16 cellular contexts compared by ENCODE assay signal in the genomic region with DNA sequence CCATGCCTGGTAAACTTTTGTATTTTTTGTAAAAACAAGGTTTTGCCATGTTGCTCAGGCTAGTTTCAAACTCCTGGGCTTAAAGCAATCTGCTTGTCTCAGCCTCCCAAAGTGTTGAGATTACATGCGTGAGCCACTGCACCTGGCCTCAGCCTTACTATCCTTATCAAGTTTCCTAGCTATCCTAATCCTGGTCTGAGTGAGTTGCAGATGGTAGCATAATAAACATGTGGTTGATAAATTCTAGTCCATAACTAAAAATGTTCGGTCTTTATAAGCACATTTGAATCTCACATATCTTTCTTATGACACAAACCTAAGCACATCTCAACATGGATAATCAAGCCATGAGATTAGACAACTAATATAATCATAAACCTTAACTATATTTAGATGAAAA. TPM values are rescaled to one million over a fixed set of nuclear protein-coding genes. Genes with fewer than 3 reads are reported as not detected.
DNase-seq lines count a peak whose midpoint lies in the region; ATAC-seq and TF ChIP-seq lines count a peak whose summit lies in the region.
"Had no signal": no experiment of that assay in that cellular context is flagged by ENCODE, and none has a peak within 500 bp of the region (broad histone marks: within the 10 kb centered on the region; RNA-seq: fewer than 3 reads in every experiment).

No MANE protein-coding gene starts in this region.

- no peak overlapping the region for H3K9ac ChIP-seq in IMR-90 (ENCODE audit: low read depth, low read length)
- H3K9ac ChIP-seq: BLaER1 had no signal

- no peaks in the 10 kb centered on the region for H3K79me2 ChIP-seq in PC-9 (ENCODE audit: low read depth)

- TF ChIP-seq POLR2A in IMR-90 (IDR thresholded peaks at IDR 0.05; ENCODE audit: low read depth, low read length) (no peak), uterus (IDR thresholded peaks at IDR 0.05) (no peak)

- H3K18ac ChIP-seq in IMR-90 (ENCODE audit: low read depth, low read length): no peak overlapping the region

- H2AK5ac ChIP-seq in IMR-90 (ENCODE audit: low read depth, low read length): no peak overlapping the region

- no peak overlapping the region for H3K56ac ChIP-seq in IMR-90 (ENCODE audit: extremely low read depth, insufficient read depth, low read length)

- H4K5ac ChIP-seq in IMR-90 (ENCODE audit: low read depth, low read length): no peak overlapping the region

- peaks cover 40% of the 10 kb centered on the region for H3K36me3 ChIP-seq in IMR-90 (ENCODE audit: control insufficient read depth, insufficient read depth, low read length)
- peaks cover 9% of the 10 kb centered on the region; the same call in 1 of the 2 replicates for H3K36me3 ChIP-seq in PC-9 (ENCODE audit: low read depth)
- H3K36me3 ChIP-seq in uterus: no peaks in the 10 kb centered on the region

- H2BK15ac ChIP-seq in IMR-90 (ENCODE audit: low read depth, low read length): no peak overlapping the region

- H4K8ac ChIP-seq in IMR-90 (ENCODE audit: low read depth in 2 of 2, low read length in 2 of 2): no peak overlapping the region

- DNase-seq in AG04450 (ENCODE audit: low read depth, low spot score) (peak; percentile 24), IMR-90 (peak; percentile 82), fibroblast of villous mesenchyme (ENCODE audit: low read depth) (peak; percentile 80), PC-9 (no peak), uterus (no peak)
- DNase-seq in effector memory CD8-positive, alpha-beta T cell: no peak
- DNase-seq: Caco-2; CD4-positive, CD25-positive, alpha-beta regulatory T cell; CD8-positive, alpha-beta T cell; DMS153; DND-41; GOT3; HCEC 1CT had no signal

- no peaks in the 10 kb centered on the region for H3K9me2 ChIP-seq in PC-9 (ENCODE audit: insufficient read depth)

- BruUV-seq in IMR-90 (replicated peaks; lab: Mats Ljungman, UMichigan): no TSS peak
- BruUV-seq in PC-9 (replicated peaks; lab: Mats Ljungman, UMichigan): no TSS peak

- H3K4me3 Mint-ChIP-seq in effector memory CD8-positive, alpha-beta T cell: no peak overlapping the region
- H3K4me3 Mint-ChIP-seq: B cell; CD4-positive, CD25-positive, alpha-beta regulatory T cell; CD8-positive, alpha-beta T cell had no signal

- peaks cover 64% of the 10 kb centered on the region for H3K36me3 Mint-ChIP-seq in effector memory CD8-positive, alpha-beta T cell (ENCODE audit: insufficient read depth)

- H2BK5ac ChIP-seq in IMR-90 (ENCODE audit: low read depth, low read length, poor library complexity, severe bottlenecking): no peak overlapping the region

- H2AFZ ChIP-seq in IMR-90 (replicated peaks; ENCODE audit: low read length, poor library complexity) (no peak overlapping the region), PC-9 (no peak overlapping the region)

- H3K27me3 ChIP-seq in AG04450 (ENCODE audit: control insufficient read depth, insufficient read depth, low read length) (no peaks in the 10 kb centered on the region), IMR-90 (ENCODE audit: control insufficient read depth, insufficient read depth, low read length) (no peaks in the 10 kb centered on the region), PC-9 (ENCODE audit: insufficient read depth, low read depth) (no peaks in the 10 kb centered on the region), uterus (no peaks in the 10 kb centered on the region)
- H3K27me3 ChIP-seq: BLaER1 had no signal

- dilution Hi-C loops in IMR-90 (cut with HindIII; ENCODE audit: low sequenced_read_pairs, unreplicated experiment): no loop called here

- H3K9me3 ChIP-seq in AG04450 (ENCODE audit: control insufficient read depth, insufficient read depth, low read length) (no peaks in the 10 kb centered on the region), IMR-90 (ENCODE audit: control insufficient read depth, insufficient read depth, low read length) (no peaks in the 10 kb centered on the region), PC-9 (ENCODE audit: insufficient read depth, low read depth) (no peaks in the 10 kb centered on the region), uterus (no peaks in the 10 kb centered on the region)
- H3K9me3 ChIP-seq: BLaER1, Caco-2 had no signal

- TF ChIP-seq CTCF in AG04450 (IDR thresholded peaks at IDR 0.05; ENCODE audit: low read depth, low read length) (no peak), IMR-90 (conservative IDR thresholded peaks at IDR 0.05; ENCODE audit: low read depth, low read length) (no peak), fibroblast of villous mesenchyme (IDR thresholded peaks at IDR 0.05; ENCODE audit: insufficient read depth, low read depth, low read length) (no peak), PC-9 (conservative IDR thresholded peaks at IDR 0.05) (no peak), uterus (IDR thresholded peaks at IDR 0.05) (no peak)

- no peaks in the 10 kb centered on the region for H3K9me1 ChIP-seq in IMR-90 (ENCODE audit: insufficient read depth, low read length)

- peak; percentile 82 for ATAC-seq in IMR-90 (ENCODE audit: low read depth)
- no peak for ATAC-seq in effector memory CD8-positive, alpha-beta T cell (replicated peaks)
- ATAC-seq: CD8-positive, alpha-beta T cell had no signal

- CTCF ChIA-PET in AG04450 (lab: Charles Lee) (no interaction called here), IMR-90 (lab: Yijun Ruan, JAX) (no interaction called here), PC-9 (lab: Charles Lee) (no interaction called here)

- no peak overlapping the region for H2AK9ac ChIP-seq in IMR-90 (replicated peaks; ENCODE audit: low read depth, low read length, poor library complexity)

- H3K4ac ChIP-seq in IMR-90 (ENCODE audit: low read depth, low read length): no peak overlapping the region

- WGBS in IMR-90 (ENCODE audit: extremely low coverage in 2 of 2, insufficient read length in 1 of 2), 2 experiments: no CpG with 5 or more reads among the region's 2 CpGs

- H3K4me1 ChIP-seq in IMR-90 (ENCODE audit: control insufficient read depth, insufficient read depth, low read length): no peaks in the 10 kb centered on the region; the same call in 1 of the 2 replicates
- H3K4me1 ChIP-seq in PC-9 (replicated peaks; ENCODE audit: insufficient read depth): no peaks in the 10 kb centered on the region
- no peaks in the 10 kb centered on the region for H3K4me1 ChIP-seq in uterus
- H3K4me1 ChIP-seq: BLaER1, Caco-2 had no signal

- in situ Hi-C loops in IMR-90 (cut with MboI; ENCODE audit: low sequenced_read_pairs): loop anchor here (25.0 kb wide), 1 partner anchor 909 kb away; no protein-coding TSS in a partner anchor

- H3K14ac ChIP-seq in IMR-90 (replicated peaks; ENCODE audit: low read depth, low read length): no peak overlapping the region

- H3K4me2 ChIP-seq in IMR-90 (ENCODE audit: low read depth, low read length): no peak overlapping the region
- no peak overlapping the region for H3K4me2 ChIP-seq in PC-9
- H3K4me2 ChIP-seq: BLaER1 had no signal

- no peak overlapping the region for H2BK20ac ChIP-seq in IMR-90 (ENCODE audit: low read depth, low read length)

- TF ChIP-seq RAD21 in IMR-90 (IDR thresholded peaks at IDR 0.05; ENCODE audit: low read length): no peak

- H3K27me3 Mint-ChIP-seq in effector memory CD8-positive, alpha-beta T cell: no peaks in the 10 kb centered on the region
- H3K27me3 Mint-ChIP-seq: B cell; CD4-positive, CD25-positive, alpha-beta regulatory T cell had no signal

- no peak overlapping the region for H2BK120ac ChIP-seq in IMR-90 (ENCODE audit: low read depth, low read length)

- no peaks in the 10 kb centered on the region for H3F3A ChIP-seq in PC-9 (ENCODE audit: insufficient read depth, low read depth)

- H3K23ac ChIP-seq in IMR-90 (ENCODE audit: low read depth, low read length): no peak overlapping the region

- H4K91ac ChIP-seq in IMR-90 (ENCODE audit: insufficient read depth, low read depth, low read length): no peak overlapping the region

- H4K20me1 ChIP-seq in IMR-90 (ENCODE audit: insufficient read depth, low read length) (no peaks in the 10 kb centered on the region), PC-9 (ENCODE audit: insufficient read depth) (no peaks in the 10 kb centered on the region)
- H4K20me1 ChIP-seq: BLaER1 had no signal

- peaks cover 9 to 13% of the 10 kb centered on the region in 2 experiments; a peak in 3 of 4 replicates for H3K79me1 ChIP-seq in IMR-90 (ENCODE audit: low read depth in 1 of 2, low read length in 2 of 2)

- no peaks in the 10 kb centered on the region for H3K9me3 Mint-ChIP-seq in effector memory CD8-positive, alpha-beta T cell
- H3K9me3 Mint-ChIP-seq: CD8-positive, alpha-beta T cell had no signal

- H3K4me1 Mint-ChIP-seq in effector memory CD8-positive, alpha-beta T cell (ENCODE audit: low read depth in 2 of 2): peaks cover 0 to 3% of the 10 kb centered on the region in 2 donors
- H3K4me1 Mint-ChIP-seq: B cell had no signal

- intact Hi-C loops in IMR-90 (cut with micrococcal nuclease) (no loop called here), PC-9 (cut with micrococcal nuclease; ENCODE audit: unreplicated experiment) (no loop called here), uterus (cut with DNase I; ENCODE audit: low total_unique reads) (no loop called here)

- H3K27ac ChIP-seq in AG04450 (ENCODE audit: low read depth, low read length): no peak overlapping the region
- H3K27ac ChIP-seq in IMR-90 (ENCODE audit: insufficient read depth, low read length): no peak overlapping the region; the same call in 1 of the 2 replicates
- no peak overlapping the region for H3K27ac ChIP-seq in PC-9
- H3K27ac ChIP-seq in uterus: no peak overlapping the region
- H3K27ac ChIP-seq: BLaER1, C4-2B had no signal

- H3K4me3 ChIP-seq in AG04450 (ENCODE audit: low read depth, low read length) (no peak overlapping the region), IMR-90 (ENCODE audit: insufficient read depth, low read depth, low read length) (no peak overlapping the region), fibroblast of villous mesenchyme (ENCODE audit: low read depth, low read length) (no peak overlapping the region), PC-9 (no peak overlapping the region), uterus (no peak overlapping the region)
- H3K4me3 ChIP-seq: BLaER1 had no signal

- POLR2A ChIA-PET in AG04450 (lab: Yijun Ruan, JAX) (no interaction called here), IMR-90 (lab: Charles Lee; ENCODE audit: unreplicated experiment) (interaction anchor here (0.5 kb wide), 1 partner anchor 829 kb away, joined by 4 read pairs; no protein-coding TSS in a partner anchor), PC-9 (lab: Charles Lee; ENCODE audit: unreplicated experiment) (no interaction called here)

- H3K27ac Mint-ChIP-seq in effector memory CD8-positive, alpha-beta T cell: peak overlapping the region in 1 of 2 donors; percentile 60
- H3K27ac Mint-ChIP-seq: B cell; CD8-positive, alpha-beta T cell had no signal

RNA-seq across cellular contexts. Expression of gene NPHP3, which starts 18.5 kb away (rescaled TPM):
- polyA plus RNA-seq in AG04450 (2011; rRNA removed) (31.0 and 40.4 TPM in 2 replicates), IMR-90 (2012; rRNA removed) (16.4 and 19.9 TPM in 2 replicates)
- 16.0 and 30.8 TPM in 2 replicates for polyA minus RNA-seq in AG04450 (2011; rRNA and poly(A)+ RNA removed)
- total RNA-seq in IMR-90 (2012; rRNA removed) (21.3 and 26.9 TPM in 2 replicates), fibroblast of villous mesenchyme (36.3 and 37.0 TPM in 2 replicates), PC-9 (2021) (23.4 and 26.5 TPM in 2 replicates), uterus (100 to 1,000 TPM in 1 of 4 donors, 10 to 100 TPM in 3; 50.3 to 111 (median 57.8) TPM)
- 5.8 and 9.3 TPM in 2 replicates for polyA plus RNA-seq in IMR-90 (2012; cell fraction: cytosol; rRNA removed)
- 37.6 and 55.7 TPM in 2 replicates for polyA plus RNA-seq in IMR-90 (2012; cell fraction: nucleus; rRNA removed; ENCODE audit: low replicate concordance)

RNA-seq across cellular contexts. Expression of gene UBA5, which starts 43.6 kb away (rescaled TPM):
- polyA plus RNA-seq in AG04450 (2011; rRNA removed) (39.0 and 54.0 TPM in 2 replicates), IMR-90 (2012; rRNA removed) (30.4 and 43.1 TPM in 2 replicates)
- polyA minus RNA-seq in AG04450 (2011; rRNA and poly(A)+ RNA removed): 17.7 and 35.4 TPM in 2 replicates
- total RNA-seq in IMR-90 (2012; rRNA removed) (20.3 and 38.6 TPM in 2 replicates), fibroblast of villous mesenchyme (48.8 and 51.2 TPM in 2 replicates), PC-9 (2021) (41.6 and 52.9 TPM in 2 replicates), uterus (10 to 100 TPM; 12.6 to 67.2 (median 39.6) TPM)
- polyA plus RNA-seq in IMR-90 (2012; cell fraction: cytosol; rRNA removed): 43.2 and 60.2 TPM in 2 replicates
- polyA plus RNA-seq in IMR-90 (2012; cell fraction: nucleus; rRNA removed; ENCODE audit: low replicate concordance): 37.7 and 52.9 TPM in 2 replicates

RNA-seq across cellular contexts. Expression of gene ACAD11, which starts 44.1 kb away (rescaled TPM):
- 21.9 and 23.3 TPM in 2 replicates for polyA plus RNA-seq in AG04450 (2011; rRNA removed)
- 16.0 and 19.4 TPM in 2 replicates for polyA minus RNA-seq in AG04450 (2011; rRNA and poly(A)+ RNA removed)
- 18.8 and 27.8 TPM in 2 replicates for total RNA-seq in IMR-90 (2012; rRNA removed)
- 12.8 and 16.0 TPM in 2 replicates for polyA plus RNA-seq in IMR-90 (2012; rRNA removed)
- 2.4 and 3.2 TPM in 2 replicates for polyA plus RNA-seq in IMR-90 (2012; cell fraction: cytosol; rRNA removed)
- 55.6 and 142 TPM in 2 replicates for polyA plus RNA-seq in IMR-90 (2012; cell fraction: nucleus; rRNA removed; ENCODE audit: low replicate concordance)
- 29.6 and 45.3 TPM in 2 replicates for total RNA-seq in fibroblast of villous mesenchyme
- 13.2 and 18.5 TPM in 2 replicates for total RNA-seq in PC-9 (2021)
- 100 to 1,000 TPM in 1 of 4 donors, 10 to 100 TPM in 3; 24.7 to 115 (median 47.0) TPM for total RNA-seq in uterus

Comparison
In these comparisons a context has a peak if more than half of its experiments do, and no peak if none do; other contexts are left out.
1. DNase-seq: peak in AG04450 (single experiment), IMR-90 (single experiment) and fibroblast of villous mesenchyme (single experiment); none in PC-9 (0 of 2), effector memory CD8-positive, alpha-beta T cell (0 of 3) and uterus (0 of 2).